In genomic region chr10:7411671-7412481, GRCh38 we compare ENCODE assay signal across 7 cellular contexts. TPM values are rescaled to one million over a fixed set of nuclear protein-coding genes. Genes with fewer than 3 reads are reported as not detected.
A peak's percentile ranks its signal among the peaks of the same experiment; 100 is the strongest.
DNase-seq lines count a peak whose midpoint lies in the region; ATAC-seq and TF ChIP-seq lines count a peak whose summit lies in the region.

No MANE protein-coding gene starts in this region.

- H2AFZ ChIP-seq in OCI-LY3 (ENCODE audit: low read depth, low read length): no peak overlapping the region

- H3K4me1 ChIP-seq in OCI-LY3 (ENCODE audit: low read length) (peaks cover 6% of the 10 kb centered on the region), adrenal gland (replicated peaks in 1 of 2) (peaks cover 9 to 30% of the 10 kb centered on the region in 2 donors), lung (ENCODE audit: control insufficient read depth in 2 of 2, insufficient read depth in 2 of 2, low read length in 2 of 2) (peaks cover 0 to 20% of the 10 kb centered on the region in 2 donors), subcutaneous abdominal adipose tissue (ENCODE audit: control insufficient read depth in 5 of 5, insufficient read depth in 5 of 5, low read length in 5 of 5) (peaks cover 0 to 55% (median 51%) of the 10 kb centered on the region in 5 donors)

- H3K27me3 ChIP-seq in OCI-LY3 (ENCODE audit: low read depth, low read length): no peaks in the 10 kb centered on the region
- peaks cover 8% of the 10 kb centered on the region for H3K27me3 ChIP-seq in adrenal gland
- no peaks in the 10 kb centered on the region for H3K27me3 ChIP-seq in lung (ENCODE audit: control insufficient read depth, insufficient read depth)
- peaks cover 3 to 19% (median 11%) of the 10 kb centered on the region in 5 donors for H3K27me3 ChIP-seq in subcutaneous abdominal adipose tissue (ENCODE audit: control insufficient read depth in 5 of 5, insufficient read depth in 4 of 5, low read length in 5 of 5)

- H3K9me3 ChIP-seq in OCI-LY3 (ENCODE audit: insufficient read depth, low read length) (no peaks in the 10 kb centered on the region), adrenal gland (replicated peaks in 1 of 3) (no peaks in the 10 kb centered on the region), lung (ENCODE audit: control insufficient read depth in 2 of 2, insufficient read depth in 1 of 2, low read length in 1 of 2) (peaks cover 0 to 3% of the 10 kb centered on the region in 2 donors), subcutaneous abdominal adipose tissue (ENCODE audit: control insufficient read depth in 5 of 5, low read length in 5 of 5) (no peaks in the 10 kb centered on the region)

- H3K79me2 ChIP-seq in OCI-LY3 (ENCODE audit: low read length): peaks cover 40% of the 10 kb centered on the region

- 12 to 27% (median 15%) methylated on average over 6 to 59 of the region's 59 CpGs for WGBS in adrenal gland, 4 donors
- 4 to 5% methylated on average over 59 of the region's 59 CpGs for WGBS in lung, 2 donors

- TF ChIP-seq POLR2A in adrenal gland (IDR thresholded peaks at IDR 0.05): no peak

- peak overlapping the region; percentile 100 for H3K4me3 ChIP-seq in OCI-LY3 (ENCODE audit: low read length)
- H3K4me3 ChIP-seq in adrenal gland: peak overlapping the region in 2 of 4 donors; percentile 57 to 86
- peak overlapping the region; percentile 27 for H3K4me3 ChIP-seq in lung
- H3K4me3 ChIP-seq in subcutaneous abdominal adipose tissue (ENCODE audit: low read depth in 1 of 5, low read length in 5 of 5): peak overlapping the region in 4 of 5 donors; percentile 74 to 79 (median 76)

- TF ChIP-seq CTCF in OCI-LY3 (IDR thresholded peaks at IDR 0.05; ENCODE audit: low read depth, low read length) (no peak), adrenal gland (IDR thresholded peaks at IDR 0.05) (no peak), lung (IDR thresholded peaks at IDR 0.05; ENCODE audit: control extremely low read depth, extremely low read depth) (no peak)

- DNase-seq in adrenal gland (peak in 3 of 7 donors; percentile 11 to 34 (median 25)), lung (ENCODE audit: low spot score) (no peak), GDM1 (lab: John Stamatoyannopoulos, UW) (no peak)

- H3K4me2 ChIP-seq in OCI-LY3 (ENCODE audit: low read length): peak overlapping the region; percentile 89

- H3K27ac ChIP-seq in OCI-LY3 (ENCODE audit: low read length) (no peak overlapping the region), adrenal gland (peak overlapping the region in 3 of 5 donors; percentile 63 to 85 (median 84)), lung (ENCODE audit: low read depth in 1 of 2, low read length in 1 of 2) (peak overlapping the region in 1 of 2 donors; percentile 60), subcutaneous abdominal adipose tissue (ENCODE audit: low read depth, low read length) (no peak overlapping the region)

- H3K9ac ChIP-seq in OCI-LY3 (ENCODE audit: low read length): no peak overlapping the region
- H3K9ac ChIP-seq in subcutaneous abdominal adipose tissue (ENCODE audit: low read length in 5 of 5): peak overlapping the region in 3 of 5 donors; percentile 23 to 51 (median 35)

- no peak for ATAC-seq in lung (ENCODE audit: insufficient read depth, low FRiP score)
- no peak for ATAC-seq in HG03196 (IDR thresholded peaks at IDR 0.05; ENCODE audit: unreplicated experiment)
- ATAC-seq in GM21360 (IDR thresholded peaks at IDR 0.05; ENCODE audit: unreplicated experiment): no peak

- H3K36me3 ChIP-seq in OCI-LY3 (replicated peaks; ENCODE audit: low read depth, low read length): no peaks in the 10 kb centered on the region
- no peaks in the 10 kb centered on the region for H3K36me3 ChIP-seq in adrenal gland (replicated peaks in 1 of 2)
- no peaks in the 10 kb centered on the region for H3K36me3 ChIP-seq in lung (ENCODE audit: control insufficient read depth in 2 of 2, insufficient read depth in 2 of 2, low read length in 2 of 2)
- no peaks in the 10 kb centered on the region for H3K36me3 ChIP-seq in subcutaneous abdominal adipose tissue (ENCODE audit: control insufficient read depth in 5 of 5, insufficient read depth in 5 of 5, low read length in 5 of 5)

- intact Hi-C loops in adrenal gland (cut with DNase I): loop anchor here (5.0 to 10.0 kb wide), 4 partner anchors 155 to 627 kb away; no protein-coding TSS in a partner anchor

- peaks cover 15% of the 10 kb centered on the region for H4K20me1 ChIP-seq in OCI-LY3 (ENCODE audit: insufficient read depth, low read length)

RNA-seq across cellular contexts. Expression of gene SFMBT2, which starts 1.0 kb away (rescaled TPM):
- total RNA-seq in adrenal gland (10 to 100 TPM in 6 of 8 donors, 1 to 10 TPM in 2; 5.9 to 17.9 (median 14.5) TPM), lung (10 to 100 TPM in 1 of 2 donors, 1 to 10 TPM in 1; 9.6 to 11.0 TPM)
- polyA plus RNA-seq in adrenal gland (1 to 10 TPM; 3.7 to 5.4 (median 4.5) TPM), lung (1 to 10 TPM; 2.9 to 3.4 TPM)

Comparison
In these comparisons a context has a peak if more than half of its experiments do, and no peak if none do; other contexts are left out.
1. H3K27ac ChIP-seq: peak in adrenal gland (3 of 5); none in OCI-LY3 (single experiment) and subcutaneous abdominal adipose tissue (single experiment).